1 cellular context compared by ENCODE assay signal in genomic region chr19:1512671-1513491, GRCh38.
TF ChIP-seq lines count a peak whose summit lies in the region.

TSS of gene ADAMTSL5 (minus strand) at chr19:1513019. CDS start at chr19:1510943, 2,076 bp downstream.

TF ChIP-seq in HepG2, 621 proteins besides CTCF, POLR2A, EP300 and RAD21 (continued from another document and continues in another):
- TF ChIP-seq, protein P1, sequence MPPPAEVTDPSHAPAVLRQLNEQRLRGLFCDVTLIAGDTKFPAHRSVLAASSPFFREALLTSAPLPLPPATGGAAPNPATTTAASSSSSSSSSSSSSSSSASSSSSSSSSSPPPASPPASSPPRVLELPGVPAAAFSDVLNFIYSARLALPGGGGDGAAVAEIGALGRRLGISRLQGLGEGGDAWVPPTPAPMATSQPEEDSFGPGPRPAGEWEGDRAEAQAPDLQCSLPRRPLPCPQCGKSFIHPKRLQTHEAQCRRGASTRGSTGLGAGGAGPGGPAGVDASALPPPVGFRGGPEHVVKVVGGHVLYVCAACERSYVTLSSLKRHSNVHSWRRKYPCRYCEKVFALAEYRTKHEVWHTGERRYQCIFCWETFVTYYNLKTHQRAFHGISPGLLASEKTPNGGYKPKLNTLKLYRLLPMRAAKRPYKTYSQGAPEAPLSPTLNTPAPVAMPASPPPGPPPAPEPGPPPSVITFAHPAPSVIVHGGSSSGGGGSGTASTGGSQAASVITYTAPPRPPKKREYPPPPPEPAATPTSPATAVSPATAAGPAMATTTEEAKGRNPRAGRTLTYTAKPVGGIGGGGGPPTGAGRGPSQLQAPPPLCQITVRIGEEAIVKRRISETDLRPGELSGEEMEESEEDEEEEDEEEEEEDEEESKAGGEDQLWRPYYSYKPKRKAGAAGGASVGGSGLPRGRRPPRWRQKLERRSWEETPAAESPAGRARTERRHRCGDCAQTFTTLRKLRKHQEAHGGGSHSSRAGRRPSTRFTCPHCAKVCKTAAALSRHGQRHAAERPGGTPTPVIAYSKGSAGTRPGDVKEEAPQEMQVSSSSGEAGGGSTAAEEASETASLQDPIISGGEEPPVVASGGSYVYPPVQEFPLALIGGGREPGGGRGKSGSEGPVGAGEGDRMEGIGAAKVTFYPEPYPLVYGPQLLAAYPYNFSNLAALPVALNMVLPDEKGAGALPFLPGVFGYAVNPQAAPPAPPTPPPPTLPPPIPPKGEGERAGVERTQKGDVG (CRISPR knock-in tag; IDR thresholded peaks at IDR 0.05; ENCODE audit: borderline replicate concordance): no peak
- TF ChIP-seq FOXM1 (CRISPR knock-in tag; IDR thresholded peaks at IDR 0.05) (no peak), ONECUT2 (CRISPR knock-in tag; IDR thresholded peaks at IDR 0.05) (no peak), BCL3 (CRISPR knock-in tag; IDR thresholded peaks at IDR 0.05) (no peak), ZNF570 (CRISPR knock-in tag; IDR thresholded peaks at IDR 0.05; ENCODE audit: borderline replicate concordance) (no peak), MEIS2 (CRISPR knock-in tag; IDR thresholded peaks at IDR 0.05) (peak; percentile 14; the same call in 1 of the 2 replicates), MIER2 (CRISPR knock-in tag; IDR thresholded peaks at IDR 0.05) (no peak), TP53 (CRISPR knock-in tag; conservative IDR thresholded peaks at IDR 0.05) (no peak), RAD51 (IDR thresholded peaks at IDR 0.05; ENCODE audit: borderline replicate concordance) (no peak), JDP2 (CRISPR knock-in tag; IDR thresholded peaks at IDR 0.05; ENCODE audit: borderline replicate concordance) (no peak), ZNF142 (CRISPR knock-in tag; IDR thresholded peaks at IDR 0.05) (0 out of 2 replicates have a peak, but pooled peaks have one; percentile 36), HES4 (CRISPR knock-in tag; IDR thresholded peaks at IDR 0.05; ENCODE audit: borderline replicate concordance) (no peak), HDAC1 (CRISPR knock-in tag; IDR thresholded peaks at IDR 0.05) (peak; percentile 74), RARG (CRISPR knock-in tag; IDR thresholded peaks at IDR 0.05; ENCODE audit: low read depth) (no peak), HMG20A (CRISPR knock-in tag; IDR thresholded peaks at IDR 0.05; ENCODE audit: borderline replicate concordance) (no peak), ZBTB38 (CRISPR knock-in tag; IDR thresholded peaks at IDR 0.05) (no peak), SALL1 (CRISPR knock-in tag; IDR thresholded peaks at IDR 0.05) (0 out of 2 replicates have a peak, but pooled peaks have one; percentile 10), ZNF878 (CRISPR knock-in tag; IDR thresholded peaks at IDR 0.05) (no peak), JARID2 (CRISPR knock-in tag; IDR thresholded peaks at IDR 0.05; ENCODE audit: insufficient replicate concordance) (no peak), RARA (CRISPR knock-in tag; IDR thresholded peaks at IDR 0.05) (no peak; the same call in 1 of the 2 replicates), TFAP4 (IDR thresholded peaks at IDR 0.05; ENCODE audit: borderline replicate concordance, low read depth) (no peak)
- TF ChIP-seq, protein P2, sequence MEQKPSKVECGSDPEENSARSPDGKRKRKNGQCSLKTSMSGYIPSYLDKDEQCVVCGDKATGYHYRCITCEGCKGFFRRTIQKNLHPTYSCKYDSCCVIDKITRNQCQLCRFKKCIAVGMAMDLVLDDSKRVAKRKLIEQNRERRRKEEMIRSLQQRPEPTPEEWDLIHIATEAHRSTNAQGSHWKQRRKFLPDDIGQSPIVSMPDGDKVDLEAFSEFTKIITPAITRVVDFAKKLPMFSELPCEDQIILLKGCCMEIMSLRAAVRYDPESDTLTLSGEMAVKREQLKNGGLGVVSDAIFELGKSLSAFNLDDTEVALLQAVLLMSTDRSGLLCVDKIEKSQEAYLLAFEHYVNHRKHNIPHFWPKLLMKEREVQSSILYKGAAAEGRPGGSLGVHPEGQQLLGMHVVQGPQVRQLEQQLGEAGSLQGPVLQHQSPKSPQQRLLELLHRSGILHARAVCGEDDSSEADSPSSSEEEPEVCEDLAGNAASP (CRISPR knock-in tag; IDR thresholded peaks at IDR 0.05; ENCODE audit: borderline replicate concordance): no peak
- TF ChIP-seq, protein P3, sequence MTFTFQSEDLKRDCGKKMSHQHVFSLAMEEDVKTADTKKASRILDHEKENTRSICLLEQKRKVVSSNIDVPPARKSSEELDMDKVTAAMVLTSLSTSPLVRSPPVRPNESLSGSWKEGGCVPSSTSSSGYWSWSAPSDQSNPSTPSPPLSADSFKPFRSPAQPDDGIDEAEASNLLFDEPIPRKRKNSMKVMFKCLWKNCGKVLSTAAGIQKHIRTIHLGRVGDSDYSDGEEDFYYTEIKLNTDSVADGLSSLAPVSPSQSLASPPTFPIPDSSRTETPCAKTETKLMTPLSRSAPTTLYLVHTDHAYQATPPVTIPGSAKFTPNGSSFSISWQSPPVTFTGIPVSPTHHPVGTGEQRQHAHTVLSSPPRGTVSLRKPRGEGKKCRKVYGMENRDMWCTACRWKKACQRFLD (CRISPR knock-in tag; IDR thresholded peaks at IDR 0.05; ENCODE audit: borderline replicate concordance): no peak
- TF ChIP-seq, protein P4, sequence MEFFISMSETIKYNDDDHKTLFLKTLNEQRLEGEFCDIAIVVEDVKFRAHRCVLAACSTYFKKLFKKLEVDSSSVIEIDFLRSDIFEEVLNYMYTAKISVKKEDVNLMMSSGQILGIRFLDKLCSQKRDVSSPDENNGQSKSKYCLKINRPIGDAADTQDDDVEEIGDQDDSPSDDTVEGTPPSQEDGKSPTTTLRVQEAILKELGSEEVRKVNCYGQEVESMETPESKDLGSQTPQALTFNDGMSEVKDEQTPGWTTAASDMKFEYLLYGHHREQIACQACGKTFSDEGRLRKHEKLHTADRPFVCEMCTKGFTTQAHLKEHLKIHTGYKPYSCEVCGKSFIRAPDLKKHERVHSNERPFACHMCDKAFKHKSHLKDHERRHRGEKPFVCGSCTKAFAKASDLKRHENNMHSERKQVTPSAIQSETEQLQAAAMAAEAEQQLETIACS (CRISPR knock-in tag; IDR thresholded peaks at IDR 0.05): peak; percentile 36; the same call in 1 of the 2 replicates
- TF ChIP-seq, protein P5, sequence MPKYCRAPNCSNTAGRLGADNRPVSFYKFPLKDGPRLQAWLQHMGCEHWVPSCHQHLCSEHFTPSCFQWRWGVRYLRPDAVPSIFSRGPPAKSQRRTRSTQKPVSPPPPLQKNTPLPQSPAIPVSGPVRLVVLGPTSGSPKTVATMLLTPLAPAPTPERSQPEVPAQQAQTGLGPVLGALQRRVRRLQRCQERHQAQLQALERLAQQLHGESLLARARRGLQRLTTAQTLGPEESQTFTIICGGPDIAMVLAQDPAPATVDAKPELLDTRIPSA (CRISPR knock-in tag; IDR thresholded peaks at IDR 0.05; ENCODE audit: borderline replicate concordance): no peak
- TF ChIP-seq, protein P6, sequence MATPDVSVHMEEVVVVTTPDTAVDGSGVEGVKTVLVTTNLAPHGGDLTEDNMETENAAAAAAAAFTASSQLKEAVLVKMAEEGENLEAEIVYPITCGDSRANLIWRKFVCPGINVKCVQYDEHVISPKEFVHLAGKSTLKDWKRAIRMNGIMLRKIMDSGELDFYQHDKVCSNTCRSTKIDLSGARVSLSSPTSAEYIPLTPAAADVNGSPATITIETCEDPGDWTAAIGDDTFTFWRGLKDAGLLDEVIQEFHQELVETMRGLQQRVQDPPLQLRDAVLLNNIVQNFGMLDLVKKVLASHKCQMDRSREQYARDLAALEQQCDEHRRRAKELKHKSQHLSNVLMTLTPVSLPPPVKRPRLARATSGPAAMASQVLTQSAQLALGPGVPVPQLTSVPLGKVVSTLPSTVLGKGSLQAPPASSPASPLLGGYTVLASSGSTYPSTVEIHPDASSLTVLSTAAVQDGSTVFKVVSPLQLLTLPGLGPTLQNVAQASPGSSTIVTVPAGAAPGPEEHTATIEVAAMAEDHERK (CRISPR knock-in tag; IDR thresholded peaks at IDR 0.05; ENCODE audit: low read depth): no peak
